Comparison of ENCODE assay signal across 8 cellular contexts in genomic region chr1:32394141-32394889, GRCh38. TPM values are rescaled to one million over a fixed set of nuclear protein-coding genes. Genes with fewer than 3 reads are reported as not detected.
DNase-seq lines count a peak whose midpoint lies in the region; ATAC-seq lines count a peak whose summit lies in the region.

Gene BSDC1 (minus strand): TSS chr1:32394441. CDS start chr1:32394414, 27 bp downstream.

- peak within 1 kb of the TSS in 3 of 4 donors; percentile 97 to 100 (median 100) for H3K4me3 Mint-ChIP-seq in IgD-negative memory B cell

- H3K9me3 Mint-ChIP-seq in IgD-negative memory B cell: no peaks in the 10 kb centered on the region

- H3K27ac Mint-ChIP-seq in IgD-negative memory B cell: peak within 1 kb of the TSS; percentile 63 to 98 (median 97)

- H3K4me1 Mint-ChIP-seq in IgD-negative memory B cell: peaks cover 10 to 26% (median 12%) of the 10 kb centered on the region in 3 donors

- peaks cover 2% of the 10 kb centered on the region for H3K27me3 Mint-ChIP-seq in IgD-negative memory B cell

- no peaks in the 10 kb centered on the region for H3K36me3 Mint-ChIP-seq in IgD-negative memory B cell

- DNase-seq in DMS 273 treated with DMSO at 0.1 percent for 48 hours (lab: John Stamatoyannopoulos, UW) (peak; percentile 96), OCI-M2 (lab: John Stamatoyannopoulos, UW; ENCODE audit: unreplicated experiment) (peak; percentile 94), activated T-cell treated with anti-CD3 and anti-CD28 coated beads for 4 hours (peak; percentile 98), epidermal melanocyte (ENCODE audit: insufficient read length, low spot score) (peak; percentile 94), middle frontal gyrus (ENCODE audit: extremely low spot score, low spot score) (peak; percentile 94)
- peak; percentile 97 to 98 for DNase-seq in stimulated activated CD8-positive, alpha-beta memory T cell treated with anti-CD3 and anti-CD28 coated beads, Interleukin-2, amount 100 ng/mL, for 48 hours (ENCODE audit: low read depth in 2 of 2)

- ATAC-seq in GM21529 (IDR thresholded peaks at IDR 0.05; ENCODE audit: unreplicated experiment): peak; percentile 94

RNA-seq across cellular contexts. Expression of gene BSDC1, which starts in this region (rescaled TPM):
- 41.0 TPM for polyA plus RNA-seq in IgD-negative memory B cell

Comparison
In these comparisons a context has a peak if more than half of its experiments do, and no peak if none do; other contexts are left out.
1. Peak in every context shown above with its lines: DNase-seq and ATAC-seq.